In genomic region chr3:8663177-8664061, GRCh38 we compare ENCODE assay signal across 9 cellular contexts. TPM values are rescaled to one million over a fixed set of nuclear protein-coding genes. Genes with fewer than 3 reads are reported as not detected.
DNase-seq lines count a peak whose midpoint lies in the region; ATAC-seq lines count a peak whose summit lies in the region.
"Had no signal": no experiment of that assay in that cellular context is flagged by ENCODE, and none has a peak within 500 bp of the region (broad histone marks: within the 10 kb centered on the region; RNA-seq: fewer than 3 reads in every experiment).

No MANE protein-coding gene starts in this region.

- no peak overlapping the region for H3K4me3 ChIP-seq in effector memory CD4-positive, alpha-beta T cell (ENCODE audit: insufficient read depth, low read depth, low read length, poor library complexity, severe bottlenecking)

- no peaks in the 10 kb centered on the region for H3K36me3 ChIP-seq in effector memory CD4-positive, alpha-beta T cell (ENCODE audit: control insufficient read depth, insufficient read depth, low read length)

- H3K9me3 ChIP-seq in effector memory CD4-positive, alpha-beta T cell (ENCODE audit: control insufficient read depth, low read length) = no peaks in the 10 kb centered on the region

- H3K27ac ChIP-seq in effector memory CD4-positive, alpha-beta T cell (ENCODE audit: insufficient read depth, low read length, poor library complexity, severe bottlenecking) = no peak overlapping the region

- no peaks in the 10 kb centered on the region for H3K4me1 ChIP-seq in effector memory CD4-positive, alpha-beta T cell (ENCODE audit: control insufficient read depth, insufficient read depth, low read length, poor library complexity, severe bottlenecking)

- peak; percentile 88 for DNase-seq in A172 (ENCODE audit: low spot score)
- DNase-seq in EH (ENCODE audit: low read depth) = peak; percentile 71
- DNase-seq in NCI-H82 (lab: John Stamatoyannopoulos, UW) = peak; percentile 89
- DNase-seq in anterior cingulate cortex (lab: John Stamatoyannopoulos, UW) = peak in 31 of 58 donors; percentile 1 to 70 (median 8)
- peak; percentile 75 for DNase-seq in iPS DF 19.7 (ENCODE audit: low read depth, low spot score)
- DNase-seq in stimulated activated CD4-positive, alpha-beta T cell treated with anti-CD3 and anti-CD28 coated beads, Interleukin-2, amount 100 ng/mL, for 4 hours (ENCODE audit: low read depth) = peak; percentile 10
- no peak for DNase-seq in effector memory CD4-positive, alpha-beta T cell

- peak; percentile 47 for ATAC-seq in HG02973 (IDR thresholded peaks at IDR 0.05; ENCODE audit: unreplicated experiment)
- ATAC-seq: naive thymus-derived CD4-positive, alpha-beta T cell had no signal

- no peaks in the 10 kb centered on the region for H3K27me3 ChIP-seq in effector memory CD4-positive, alpha-beta T cell (replicated peaks; ENCODE audit: control insufficient read depth, insufficient read depth, low read length, poor library complexity, severe bottlenecking)

RNA-seq across cellular contexts. Expression of gene SSUH2, which starts 18.8 kb away (rescaled TPM):
- total RNA-seq in A172 (2014; rRNA removed; shearing (Covaris generic)) = 0.10 and 0.19 TPM in 2 replicates
- total RNA-seq: naive thymus-derived CD4-positive, alpha-beta T cell had no signal

Comparison
In these comparisons a context has a peak if more than half of its experiments do, and no peak if none do; other contexts are left out.
1. DNase-seq: peak in A172 (single experiment), EH (single experiment), NCI-H82 (single experiment), anterior cingulate cortex (31 of 58), iPS DF 19.7 (single experiment) and stimulated activated CD4-positive, alpha-beta T cell treated with anti-CD3 and anti-CD28 coated beads, Interleukin-2, amount 100 ng/mL, for 4 hours (single experiment); none in effector memory CD4-positive, alpha-beta T cell (0 of 3).